In the genomic region with DNA sequence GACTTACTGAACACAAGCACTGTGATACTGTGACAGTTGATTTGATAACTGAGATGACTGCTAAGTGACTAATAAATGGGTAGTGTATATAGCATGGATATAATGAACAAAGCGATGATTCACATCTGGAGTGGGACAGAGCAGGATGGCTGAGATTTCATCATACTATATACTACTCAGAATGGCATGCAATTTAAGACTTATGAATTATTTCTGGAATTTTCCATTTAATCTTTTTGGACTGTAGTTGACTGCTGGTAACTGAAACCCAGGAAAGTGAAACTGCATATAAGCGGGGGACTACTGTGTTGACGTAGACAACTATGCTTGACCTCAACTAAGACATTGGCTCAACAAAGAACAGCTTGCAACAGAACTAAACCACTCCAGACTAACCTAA, we compare ENCODE assay signal across 13 cellular contexts. TPM values are rescaled to one million over a fixed set of nuclear protein-coding genes. Genes with fewer than 3 reads are reported as not detected.
A peak's percentile ranks its signal among the peaks of the same experiment; 100 is the strongest.
DNase-seq lines count a peak whose midpoint lies in the region; TF ChIP-seq lines count a peak whose summit lies in the region.
"Had no signal": no experiment of that assay in that cellular context is flagged by ENCODE, and none has a peak within 500 bp of the region (broad histone marks: within the 10 kb centered on the region; RNA-seq: fewer than 3 reads in every experiment).

No MANE protein-coding gene starts in this region.

- intact Hi-C loops in lower leg skin (cut with DNase I; ENCODE audit: low total_unique reads): no loop called here

- no peak for TF ChIP-seq CTCF in brain microvascular endothelial cell (IDR thresholded peaks at IDR 0.05; ENCODE audit: low read depth, low read length, missing control alignments)
- no peak for TF ChIP-seq CTCF in lower leg skin (IDR thresholded peaks at IDR 0.05)
- no peak for TF ChIP-seq CTCF in BE2C (IDR thresholded peaks at IDR 0.05; ENCODE audit: low read depth, low read length)

- no peak overlapping the region for H3K4me3 ChIP-seq in MG63
- no peak overlapping the region for H3K4me3 ChIP-seq in brain microvascular endothelial cell (ENCODE audit: low read depth, low read length)
- no peak overlapping the region for H3K4me3 ChIP-seq in lower leg skin (ENCODE audit: low read depth, poor library complexity, severe bottlenecking)
- H3K4me3 ChIP-seq in BE2C (ENCODE audit: low read depth, low read length): no peak overlapping the region
- H3K4me3 ChIP-seq: gastroesophageal sphincter had no signal

- no peaks in the 10 kb centered on the region for H3K4me1 ChIP-seq in BE2C
- H3K4me1 ChIP-seq: gastroesophageal sphincter had no signal

- H3K9me3 ChIP-seq in MG63 (no peaks in the 10 kb centered on the region), BE2C (no peaks in the 10 kb centered on the region)
- H3K9me3 ChIP-seq: gastroesophageal sphincter had no signal

- peak overlapping the region; percentile 86 for H3K27ac ChIP-seq in brain microvascular endothelial cell
- H3K27ac ChIP-seq: gastroesophageal sphincter had no signal

- WGBS in lower leg skin, 2 donors: 65 to 74% methylated on average over 3 of the region's 3 CpGs

- in situ Hi-C loops in brain microvascular endothelial cell (cut with HindIII; ENCODE audit: low pct_ligation_motif_present, low sequenced_read_pairs): no loop called here

- H3K27me3 ChIP-seq in MG63: no peaks in the 10 kb centered on the region
- no peaks in the 10 kb centered on the region for H3K27me3 ChIP-seq in brain microvascular endothelial cell (replicated peaks)
- no peaks in the 10 kb centered on the region for H3K27me3 ChIP-seq in BE2C
- H3K27me3 ChIP-seq: gastroesophageal sphincter had no signal

- TF ChIP-seq POLR2A in lower leg skin (IDR thresholded peaks at IDR 0.05): no peak

- H3K36me3 ChIP-seq in MG63 (no peaks in the 10 kb centered on the region), brain microvascular endothelial cell (replicated peaks) (no peaks in the 10 kb centered on the region), BE2C (no peaks in the 10 kb centered on the region)
- H3K36me3 ChIP-seq: gastroesophageal sphincter had no signal

- DNase-seq in Daoy (ENCODE audit: low read depth): peak; percentile 66
- DNase-seq in MG63: peak; percentile 23
- peak; percentile 91 for DNase-seq in brain microvascular endothelial cell
- DNase-seq in myocyte (ENCODE audit: low read depth): peak; percentile 26
- no peak for DNase-seq in lower leg skin (ENCODE audit: low spot score in 2 of 2)
- DNase-seq in NCI-H2029 (lab: John Stamatoyannopoulos, UW): no peak
- DNase-seq in BE2C: no peak
- DNase-seq in NCI-H345 treated with DMSO at 0.1 percent for 48 hours (lab: John Stamatoyannopoulos, UW; ENCODE audit: unreplicated experiment): no peak
- DNase-seq: activated CD4-positive, alpha-beta T cell treated with anti-CD3 and anti-CD28 coated beads for 1 hour; DMS79; H9; NCI-H1105 had no signal

RNA-seq across cellular contexts. Expression of a gene that starts 20.0 kb away (rescaled TPM):
- 44.5 and 62.1 TPM in 2 replicates for total RNA-seq in Daoy (2014; rRNA removed; shearing (Covaris generic))
- 24.3 and 117 TPM in 2 replicates for total RNA-seq in MG63 (2014; rRNA removed; shearing (Covaris generic); ENCODE audit: low replicate concordance)
- total RNA-seq in myocyte (92.8 and 99.0 TPM in 2 replicates), lower leg skin (10 to 100 TPM; 13.1 to 27.1 (median 17.9) TPM)
- polyA plus RNA-seq in myocyte (2012): 45.1 TPM
- polyA plus RNA-seq in BE2C (2012; ENCODE audit: insufficient read depth, insufficient read length, low read depth): 12.9 TPM

RNA-seq across cellular contexts. Expression of a gene that starts 48.7 kb away (rescaled TPM):
- 17.4 and 23.5 TPM in 2 replicates for total RNA-seq in Daoy (2014; rRNA removed; shearing (Covaris generic))
- 12.8 and 21.7 TPM in 2 replicates for total RNA-seq in MG63 (2014; rRNA removed; shearing (Covaris generic); ENCODE audit: low replicate concordance)
- total RNA-seq in myocyte (26.2 and 26.9 TPM in 2 replicates), lower leg skin (10 to 100 TPM; 30.5 to 46.7 (median 40.8) TPM)
- 5.4 TPM for polyA plus RNA-seq in myocyte (2012)
- polyA plus RNA-seq in BE2C (2012; ENCODE audit: insufficient read depth, insufficient read length, low read depth): 10.3 TPM

Comparison
In these comparisons a context has a peak if more than half of its experiments do, and no peak if none do; other contexts are left out.
1. DNase-seq: peak in Daoy (single experiment), MG63 (single experiment), brain microvascular endothelial cell (single experiment) and myocyte (single experiment); none in lower leg skin (0 of 2), NCI-H2029 (single experiment), BE2C (single experiment) and NCI-H345 treated with DMSO at 0.1 percent for 48 hours (single experiment).